Comparison of ENCODE assay signal across 1 cellular context in genomic region chr11:88307749-88308425, GRCh38.
TF ChIP-seq lines count a peak whose summit lies in the region.

No MANE protein-coding gene starts in this region.

TF ChIP-seq in GM12878, 131 proteins besides CTCF, POLR2A, EP300 and RAD21 (continued from another document and continues in another):
- no peak for TF ChIP-seq BCLAF1 (IDR thresholded peaks at IDR 0.05)
- no peak for TF ChIP-seq PBX3 (IDR thresholded peaks at IDR 0.05; ENCODE audit: insufficient replicate concordance, low read depth, low read length)
- TF ChIP-seq CBX5 (IDR thresholded peaks at IDR 0.05; ENCODE audit: low read depth): peak; percentile 56; the same call in 1 of the 2 replicates
- no peak for TF ChIP-seq ZBTB4 (CRISPR knock-in tag; IDR thresholded peaks at IDR 0.05)
- TF ChIP-seq POLR2AphosphoS5 (IDR thresholded peaks at IDR 0.05; ENCODE audit: low read length): no peak
- TF ChIP-seq KLF5 (IDR thresholded peaks at IDR 0.05; ENCODE audit: partially characterized antibody): no peak
- TF ChIP-seq MXI1 (IDR thresholded peaks at IDR 0.05; ENCODE audit: low read depth, low read length): no peak
- no peak for TF ChIP-seq ZNF207 (IDR thresholded peaks at IDR 0.05; ENCODE audit: borderline replicate concordance)
- peak; percentile 66 for TF ChIP-seq BMI1 (IDR thresholded peaks at IDR 0.05; ENCODE audit: borderline replicate concordance)
- peak; percentile 73; the same call in 1 of the 2 replicates for TF ChIP-seq CREM (IDR thresholded peaks at IDR 0.05; ENCODE audit: low read depth)
- no peak for TF ChIP-seq NR2C2 (IDR thresholded peaks at IDR 0.05; ENCODE audit: borderline replicate concordance, control insufficient read depth, insufficient read length, low read depth)
- TF ChIP-seq HCFC1 (IDR thresholded peaks at IDR 0.05; ENCODE audit: low read length): no peak
- no peak for TF ChIP-seq MYB (IDR thresholded peaks at IDR 0.05; ENCODE audit: borderline replicate concordance, low read depth, low read length)
- no peak for TF ChIP-seq SUZ12 (IDR thresholded peaks at IDR 0.05; ENCODE audit: unreplicated experiment)
- TF ChIP-seq BHLHE40 (IDR thresholded peaks at IDR 0.05; ENCODE audit: borderline replicate concordance in 1 of 2, low read depth in 2 of 2, low read length in 1 of 2): no peak; a peak in 1 of 4 replicates
- peak; percentile 76 for TF ChIP-seq GATAD2B (conservative IDR thresholded peaks at IDR 0.05; ENCODE audit: low read depth)
- TF ChIP-seq ATF7 (IDR thresholded peaks at IDR 0.05; ENCODE audit: low read depth): peak; percentile 52; the same call in 1 of the 2 replicates
- TF ChIP-seq ZNF687 (IDR thresholded peaks at IDR 0.05): peak; percentile 73
- no peak for TF ChIP-seq NR2C1 (IDR thresholded peaks at IDR 0.05)
- no peak for TF ChIP-seq NRF1 (conservative IDR thresholded peaks at IDR 0.05; ENCODE audit: low read depth, low read length)
- TF ChIP-seq MYC (IDR thresholded peaks at IDR 0.05; ENCODE audit: insufficient read depth, insufficient read length, insufficient replicate concordance, low read length, severe bottlenecking): no peak
- TF ChIP-seq TAF1 (IDR thresholded peaks at IDR 0.05; ENCODE audit: borderline replicate concordance, low read depth, low read length): no peak
- no peak for TF ChIP-seq E2F8 (IDR thresholded peaks at IDR 0.05; ENCODE audit: low read depth, partially characterized antibody)
- TF ChIP-seq MLLT1 (IDR thresholded peaks at IDR 0.05): no peak
- TF ChIP-seq IRF5 (IDR thresholded peaks at IDR 0.05; ENCODE audit: borderline replicate concordance): no peak
- TF ChIP-seq NFYA (IDR thresholded peaks at IDR 0.05; ENCODE audit: borderline replicate concordance, low read depth, low read length): no peak
- TF ChIP-seq TBL1XR1 (IDR thresholded peaks at IDR 0.05; ENCODE audit: low read depth, low read length): peak; percentile 49; the same call in 1 of the 2 replicates
- TF ChIP-seq POLR2AphosphoS2 (IDR thresholded peaks at IDR 0.05; ENCODE audit: low read depth, low read length): no peak
- TF ChIP-seq CEBPZ (IDR thresholded peaks at IDR 0.05; ENCODE audit: low read depth, low read length): no peak
- no peak for TF ChIP-seq HDGF (IDR thresholded peaks at IDR 0.05)
- no peak for TF ChIP-seq NFXL1 (IDR thresholded peaks at IDR 0.05; ENCODE audit: borderline replicate concordance)
- peak; percentile 90 for TF ChIP-seq MTA3 (IDR thresholded peaks at IDR 0.05; ENCODE audit: borderline replicate concordance, low read length)
- no peak for TF ChIP-seq BRCA1 (IDR thresholded peaks at IDR 0.05; ENCODE audit: low read depth, low read length)
- peak; percentile 80 for TF ChIP-seq DPF2 (IDR thresholded peaks at IDR 0.05)
- no peak for TF ChIP-seq CBFB (IDR thresholded peaks at IDR 0.05; ENCODE audit: low read depth)
- TF ChIP-seq CREB1 (IDR thresholded peaks at IDR 0.05; ENCODE audit: low read depth): peak; percentile 67
